Comparison of ENCODE assay signal across 1 cellular context in the genomic region with DNA sequence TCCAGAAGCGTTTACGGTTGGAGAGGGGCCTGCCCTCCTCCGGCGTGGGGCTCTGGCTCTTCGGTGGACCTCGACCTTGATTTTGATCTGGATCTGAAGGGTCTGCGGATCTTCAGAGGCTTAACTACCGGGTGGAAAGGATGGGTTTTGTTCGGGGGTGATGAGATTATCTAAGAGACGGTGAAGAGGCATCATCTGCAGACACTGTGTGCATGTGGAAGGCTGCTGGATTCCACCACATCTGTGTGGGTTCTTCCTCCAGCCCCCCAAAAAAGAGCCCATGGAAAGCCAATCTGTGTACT.
A peak's percentile ranks its signal among the peaks of the same experiment; 100 is the strongest.
TF ChIP-seq lines count a peak whose summit lies in the region.

No MANE protein-coding gene starts in this region.

TF ChIP-seq in HepG2, 621 proteins besides CTCF, POLR2A, EP300 and RAD21 (continued from another document and continues in another):
- TF ChIP-seq ZNF407 (CRISPR knock-in tag; IDR thresholded peaks at IDR 0.05; ENCODE audit: not compliant biosample characterization) (peak; percentile 2), GATAD1 (CRISPR knock-in tag; IDR thresholded peaks at IDR 0.05) (no peak), CREBL2 (CRISPR knock-in tag; IDR thresholded peaks at IDR 0.05; ENCODE audit: borderline replicate concordance) (no peak), ZNF263 (CRISPR knock-in tag; IDR thresholded peaks at IDR 0.05) (no peak), ATM (IDR thresholded peaks at IDR 0.05; ENCODE audit: borderline replicate concordance) (no peak), RXRB (CRISPR knock-in tag; IDR thresholded peaks at IDR 0.05; ENCODE audit: borderline replicate concordance) (no peak), ZNF276 (CRISPR knock-in tag; IDR thresholded peaks at IDR 0.05; ENCODE audit: low read depth) (no peak), ZNF350 (CRISPR knock-in tag; IDR thresholded peaks at IDR 0.05; ENCODE audit: borderline replicate concordance, low read depth) (peak; percentile 56; the same call in 1 of the 2 replicates), ZNF83 (CRISPR knock-in tag; IDR thresholded peaks at IDR 0.05; ENCODE audit: borderline replicate concordance) (no peak), AHDC1 (CRISPR knock-in tag; IDR thresholded peaks at IDR 0.05; ENCODE audit: borderline replicate concordance) (0 out of 2 replicates have a peak, but pooled peaks have one; percentile 24), NFATC3 (CRISPR knock-in tag; IDR thresholded peaks at IDR 0.05) (0 out of 2 replicates have a peak, but pooled peaks have one; percentile 45), ISL2 (CRISPR knock-in tag; IDR thresholded peaks at IDR 0.05) (0 out of 2 replicates have a peak, but pooled peaks have one; percentile 3), ZFP41 (CRISPR knock-in tag; IDR thresholded peaks at IDR 0.05; ENCODE audit: borderline replicate concordance) (peak; percentile 8; the same call in 1 of the 2 replicates), ZNF572 (CRISPR knock-in tag; IDR thresholded peaks at IDR 0.05) (0 out of 2 replicates have a peak, but pooled peaks have one; percentile 36), THAP8 (CRISPR knock-in tag; IDR thresholded peaks at IDR 0.05; ENCODE audit: borderline replicate concordance) (no peak), TRIM24 (CRISPR knock-in tag; IDR thresholded peaks at IDR 0.05) (no peak), POGZ (CRISPR knock-in tag; IDR thresholded peaks at IDR 0.05) (no peak), TCF12 (IDR thresholded peaks at IDR 0.05) (no peak), TCF12 (CRISPR knock-in tag; IDR thresholded peaks at IDR 0.05) (no peak), DRAP1 (CRISPR knock-in tag; IDR thresholded peaks at IDR 0.05) (no peak; the same call in 1 of the 2 replicates), AGO2 (optimal IDR thresholded peaks at IDR 0.05; ENCODE audit: low read depth, low read length) (no peak), ZNF17 (CRISPR knock-in tag; IDR thresholded peaks at IDR 0.05) (no peak), MZF1 (CRISPR knock-in tag; IDR thresholded peaks at IDR 0.05; ENCODE audit: borderline replicate concordance) (no peak), ZBTB37 (CRISPR knock-in tag; IDR thresholded peaks at IDR 0.05) (0 out of 2 replicates have a peak, but pooled peaks have one; percentile 61), ZNF883 (CRISPR knock-in tag; IDR thresholded peaks at IDR 0.05; ENCODE audit: not compliant biosample characterization) (peak; percentile 54), MIER3 (CRISPR knock-in tag; IDR thresholded peaks at IDR 0.05; ENCODE audit: borderline replicate concordance) (no peak)
- TF ChIP-seq, protein P1, sequence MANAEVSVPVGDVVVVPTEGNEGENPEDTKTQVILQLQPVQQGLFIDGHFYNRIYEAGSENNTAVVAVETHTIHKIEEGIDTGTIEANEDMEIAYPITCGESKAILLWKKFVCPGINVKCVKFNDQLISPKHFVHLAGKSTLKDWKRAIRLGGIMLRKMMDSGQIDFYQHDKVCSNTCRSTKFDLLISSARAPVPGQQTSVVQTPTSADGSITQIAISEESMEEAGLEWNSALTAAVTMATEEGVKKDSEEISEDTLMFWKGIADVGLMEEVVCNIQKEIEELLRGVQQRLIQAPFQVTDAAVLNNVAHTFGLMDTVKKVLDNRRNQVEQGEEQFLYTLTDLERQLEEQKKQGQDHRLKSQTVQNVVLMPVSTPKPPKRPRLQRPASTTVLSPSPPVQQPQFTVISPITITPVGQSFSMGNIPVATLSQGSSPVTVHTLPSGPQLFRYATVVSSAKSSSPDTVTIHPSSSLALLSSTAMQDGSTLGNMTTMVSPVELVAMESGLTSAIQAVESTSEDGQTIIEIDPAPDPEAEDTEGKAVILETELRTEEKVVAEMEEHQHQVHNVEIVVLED (CRISPR knock-in tag; IDR thresholded peaks at IDR 0.05; ENCODE audit: borderline replicate concordance): 0 out of 2 replicates have a peak, but pooled peaks have one; percentile 3
- TF ChIP-seq, protein P2, sequence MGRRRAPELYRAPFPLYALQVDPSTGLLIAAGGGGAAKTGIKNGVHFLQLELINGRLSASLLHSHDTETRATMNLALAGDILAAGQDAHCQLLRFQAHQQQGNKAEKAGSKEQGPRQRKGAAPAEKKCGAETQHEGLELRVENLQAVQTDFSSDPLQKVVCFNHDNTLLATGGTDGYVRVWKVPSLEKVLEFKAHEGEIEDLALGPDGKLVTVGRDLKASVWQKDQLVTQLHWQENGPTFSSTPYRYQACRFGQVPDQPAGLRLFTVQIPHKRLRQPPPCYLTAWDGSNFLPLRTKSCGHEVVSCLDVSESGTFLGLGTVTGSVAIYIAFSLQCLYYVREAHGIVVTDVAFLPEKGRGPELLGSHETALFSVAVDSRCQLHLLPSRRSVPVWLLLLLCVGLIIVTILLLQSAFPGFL (CRISPR knock-in tag; IDR thresholded peaks at IDR 0.05): no peak
- TF ChIP-seq, protein P3, sequence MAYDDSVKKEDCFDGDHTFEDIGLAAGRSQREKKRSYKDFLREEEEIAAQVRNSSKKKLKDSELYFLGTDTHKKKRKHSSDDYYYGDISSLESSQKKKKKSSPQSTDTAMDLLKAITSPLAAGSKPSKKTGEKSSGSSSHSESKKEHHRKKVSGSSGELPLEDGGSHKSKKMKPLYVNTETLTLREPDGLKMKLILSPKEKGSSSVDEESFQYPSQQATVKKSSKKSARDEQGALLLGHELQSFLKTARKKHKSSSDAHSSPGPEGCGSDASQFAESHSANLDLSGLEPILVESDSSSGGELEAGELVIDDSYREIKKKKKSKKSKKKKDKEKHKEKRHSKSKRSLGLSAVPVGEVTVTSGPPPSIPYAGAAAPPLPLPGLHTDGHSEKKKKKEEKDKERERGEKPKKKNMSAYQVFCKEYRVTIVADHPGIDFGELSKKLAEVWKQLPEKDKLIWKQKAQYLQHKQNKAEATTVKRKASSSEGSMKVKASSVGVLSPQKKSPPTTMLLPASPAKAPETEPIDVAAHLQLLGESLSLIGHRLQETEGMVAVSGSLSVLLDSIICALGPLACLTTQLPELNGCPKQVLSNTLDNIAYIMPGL (CRISPR knock-in tag; IDR thresholded peaks at IDR 0.05; ENCODE audit: borderline replicate concordance in 1 of 2, low read depth in 1 of 2): 0 out of 4 replicates have a peak, but pooled peaks of 1 of the 2 experiments have one; percentile 14
